1 cellular context compared by ENCODE assay signal in the genomic region with DNA sequence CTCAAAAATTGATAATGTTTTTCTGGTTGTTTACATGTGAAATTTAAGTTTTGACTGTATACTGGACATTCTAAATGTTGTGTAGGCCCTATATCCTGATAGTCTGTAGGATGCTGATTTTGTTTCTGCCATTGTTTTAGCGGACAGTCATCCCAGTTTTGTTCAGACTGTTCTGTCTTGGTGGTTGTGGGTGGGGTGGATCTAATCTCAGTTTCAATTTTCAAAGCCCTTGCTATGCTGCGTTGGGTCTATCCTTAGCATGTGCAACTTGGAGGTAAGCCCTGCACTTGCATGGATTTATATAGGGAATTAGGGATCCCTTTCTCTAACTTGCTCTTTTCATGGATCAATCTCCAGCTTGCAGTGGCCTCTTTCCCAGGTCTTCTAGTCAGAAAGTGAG.
TF ChIP-seq lines count a peak whose summit lies in the region.

No MANE protein-coding gene starts in this region.

TF ChIP-seq in H1, 55 proteins besides CTCF, POLR2A, EP300 and RAD21:
- TF ChIP-seq KDM4A (IDR thresholded peaks at IDR 0.05; ENCODE audit: low read depth, low read length, severe bottlenecking) (no peak), SIX5 (IDR thresholded peaks at IDR 0.05; ENCODE audit: low read depth, low read length) (no peak), TCF12 (IDR thresholded peaks at IDR 0.05; ENCODE audit: low read depth, low read length) (no peak), NRF1 (IDR thresholded peaks at IDR 0.05; ENCODE audit: low read depth, low read length) (no peak)
TF ChIP-seq in H1: peak in this region for 0.
